In the genomic region with DNA sequence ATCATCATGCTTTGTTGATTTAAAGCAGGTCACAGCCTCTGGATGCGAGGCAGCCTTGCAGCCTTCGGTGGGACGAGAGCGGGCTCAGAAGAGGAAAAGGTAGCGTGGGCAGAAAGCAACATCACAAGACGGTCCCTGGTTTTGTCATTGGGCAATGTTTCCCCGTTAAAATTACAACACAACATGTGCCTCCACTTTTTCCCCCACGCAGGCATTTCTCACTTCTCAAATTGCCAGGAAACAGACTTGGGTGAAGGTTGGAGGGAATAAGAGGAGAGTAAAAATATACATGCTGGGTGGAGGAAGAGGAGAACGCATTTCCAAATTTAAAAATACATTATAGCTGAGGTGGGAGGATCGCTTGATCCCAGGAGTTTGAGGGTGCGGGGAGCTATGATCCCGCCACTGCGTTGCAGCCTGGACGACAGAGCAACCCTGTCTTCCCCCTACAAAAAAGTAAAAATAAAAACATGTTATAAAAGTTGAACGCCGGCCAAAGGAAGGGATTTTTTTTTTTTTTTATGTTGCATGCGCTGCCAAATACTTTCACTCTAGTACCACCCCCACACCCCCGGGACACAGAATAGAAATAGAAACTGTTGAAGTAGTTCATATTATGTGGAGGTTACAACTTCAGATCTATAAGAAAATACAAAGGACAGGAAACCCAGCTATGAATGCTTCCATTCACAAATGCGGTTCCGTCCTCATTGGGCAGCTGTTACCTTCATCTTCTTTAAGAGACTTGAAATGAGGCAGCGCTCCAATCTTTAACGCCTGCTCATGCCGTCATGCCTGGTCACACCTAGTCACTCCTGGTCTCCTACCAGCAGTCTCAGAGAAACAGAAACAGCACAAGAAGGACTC, we compare ENCODE assay signal across 8 cellular contexts. TPM values are rescaled to one million over a fixed set of nuclear protein-coding genes. Genes with fewer than 3 reads are reported as not detected.
DNase-seq lines count a peak whose midpoint lies in the region; ATAC-seq and TF ChIP-seq lines count a peak whose summit lies in the region.

No MANE protein-coding gene starts in this region.

- TF ChIP-seq POLR2A in upper lobe of left lung (IDR thresholded peaks at IDR 0.05), result peak in 1 of 4 donors; percentile 39

- H3K27me3 ChIP-seq in upper lobe of left lung, result no peaks in the 10 kb centered on the region

- H3K4me1 ChIP-seq in upper lobe of left lung, result peaks cover 21 to 49% (median 23%) of the 10 kb centered on the region in 4 donors

- 32 to 34% methylated on average over 23 of the region's 23 CpGs for WGBS in upper lobe of left lung, 2 donors

- peaks cover 0 to 4% (median 0%) of the 10 kb centered on the region in 7 donors for H3K9me3 Mint-ChIP-seq in CD14-positive monocyte
- no peaks in the 10 kb centered on the region for H3K9me3 Mint-ChIP-seq in IgD-negative memory B cell

- peak in 3 of 4 donors; percentile 10 to 61 (median 44) for TF ChIP-seq EP300 in upper lobe of left lung (IDR thresholded peaks at IDR 0.05)

- no peaks in the 10 kb centered on the region for H3K9me3 ChIP-seq in upper lobe of left lung

- peak overlapping the region; percentile 88 to 96 (median 92) for H3K27ac Mint-ChIP-seq in CD14-positive monocyte
- H3K27ac Mint-ChIP-seq in IgD-negative memory B cell, result peak overlapping the region in 1 of 3 donors; percentile 86

- H3K36me3 Mint-ChIP-seq in CD14-positive monocyte (peaks cover 34 to 48% of the 10 kb centered on the region in 2 donors), IgD-negative memory B cell (no peaks in the 10 kb centered on the region)

- intact Hi-C loops in CD14-positive monocyte (cut with micrococcal nuclease), result no loop called here

- DNase-seq in CD14-positive monocyte (ENCODE audit: low spot score) (peak; percentile 73), caudate nucleus (lab: John Stamatoyannopoulos, UW) (peak in 21 of 61 donors; percentile 24 to 75 (median 48)), middle frontal gyrus (ENCODE audit: extremely low spot score, low spot score) (peak; percentile 65), upper lobe of left lung (no peak), 8988T (no peak), NCI-H345 (lab: John Stamatoyannopoulos, UW) (no peak), NCI-H1105 (lab: John Stamatoyannopoulos, UW) (no peak)

- H3K27ac ChIP-seq in caudate nucleus (ENCODE audit: low read depth, low read length) (peak overlapping the region; percentile 79), upper lobe of left lung (peak overlapping the region; percentile 64 to 82 (median 72))

- ATAC-seq in upper lobe of left lung (ENCODE audit: low FRiP score in 2 of 2), result peak; percentile 12 to 70

- H3K27me3 Mint-ChIP-seq in CD14-positive monocyte (ENCODE audit: low read depth in 3 of 3) (peaks cover 0 to 2% (median 0%) of the 10 kb centered on the region in 3 donors), IgD-negative memory B cell (peaks cover 46% of the 10 kb centered on the region)

- peaks cover 15 to 46% (median 21%) of the 10 kb centered on the region in 4 donors for H3K36me3 ChIP-seq in upper lobe of left lung

- H3K4me1 Mint-ChIP-seq in CD14-positive monocyte (peaks cover 73% of the 10 kb centered on the region), IgD-negative memory B cell (peaks cover 4 to 13% (median 9%) of the 10 kb centered on the region in 3 donors)

- H3K4me3 ChIP-seq in upper lobe of left lung, result peak overlapping the region in 2 of 4 donors; percentile 16 to 26

- no peak for TF ChIP-seq CTCF in CD14-positive monocyte (IDR thresholded peaks at IDR 0.05)
- TF ChIP-seq CTCF in upper lobe of left lung (IDR thresholded peaks at IDR 0.05), result no peak

- H3K4me3 Mint-ChIP-seq in CD14-positive monocyte (peak overlapping the region; percentile 76 to 85), IgD-negative memory B cell (peak overlapping the region in 3 of 4 donors; percentile 58 to 86 (median 73))

RNA-seq across cellular contexts. Expression of a gene that starts 13.8 kb away (rescaled TPM):
- polyA plus RNA-seq in CD14-positive monocyte (100 to 1,000 TPM in 1 of 2 donors, 10 to 100 TPM in 1; 94.0 to 103 TPM), IgD-negative memory B cell (51.6 TPM)
- total RNA-seq in upper lobe of left lung, result 10 to 100 TPM; 17.8 to 56.5 (median 49.4) TPM

RNA-seq across cellular contexts. Expression of a gene that starts 48.9 kb away (rescaled TPM):
- 1 to 10 TPM; 5.9 to 7.4 TPM for polyA plus RNA-seq in CD14-positive monocyte
- 9.7 TPM for polyA plus RNA-seq in IgD-negative memory B cell
- total RNA-seq in upper lobe of left lung, result 10 to 100 TPM; 13.5 to 44.0 (median 18.4) TPM

RNA-seq across cellular contexts. Expression of a gene that starts 49.0 kb away (rescaled TPM):
- polyA plus RNA-seq in CD14-positive monocyte (not detected), IgD-negative memory B cell (not detected)
- total RNA-seq in upper lobe of left lung, result 10 to 100 TPM in 2 of 6 donors, 1 to 10 TPM in 3, under 1 TPM in 1; 0.37 to 14.3 (median 6.1) TPM

Comparison
In these comparisons a context has a peak if more than half of its experiments do, and no peak if none do; other contexts are left out.
1. DNase-seq: peak in CD14-positive monocyte (single experiment) and middle frontal gyrus (single experiment); none in upper lobe of left lung (0 of 2), 8988T (single experiment), NCI-H345 (single experiment) and NCI-H1105 (single experiment).